Comparison of ENCODE assay signal across 25 cellular contexts in genomic region chr6:124080483-124080882, GRCh38.
A peak's percentile ranks its signal among the peaks of the same experiment; 100 is the strongest.
DNase-seq lines count a peak whose midpoint lies in the region; ATAC-seq and TF ChIP-seq lines count a peak whose summit lies in the region.
"Had no signal": no experiment of that assay in that cellular context is flagged by ENCODE, and none has a peak within 500 bp of the region (broad histone marks: within the 10 kb centered on the region; RNA-seq: fewer than 3 reads in every experiment).

No MANE protein-coding gene starts in this region.

- H3K9ac ChIP-seq in BLaER1, result no peak overlapping the region

- H3K27me3 ChIP-seq in BLaER1, result no peaks in the 10 kb centered on the region

- H3K4me2 ChIP-seq in BLaER1, result peak overlapping the region; percentile 82
- H3K4me2 ChIP-seq: A549 had no signal

- H3K27me3 Mint-ChIP-seq in endothelial cell (ENCODE audit: unreplicated experiment) (no peaks in the 10 kb centered on the region), nephron (ENCODE audit: low read depth) (no peaks in the 10 kb centered on the region)
- H3K27me3 Mint-ChIP-seq: B cell; CD4-positive, alpha-beta memory T cell; CD4-positive, CD25-positive, alpha-beta regulatory T cell; CD8-positive, alpha-beta memory T cell had no signal

- DNase-seq in endothelial cell (ENCODE audit: low spot score) (no peak), NCI-H1694 (lab: John Stamatoyannopoulos, UW) (no peak), CD1c-positive myeloid dendritic cell (ENCODE audit: extremely low spot score) (no peak)
- DNase-seq: AML-193; CD4-positive, alpha-beta memory T cell; CD4-positive, CD25-positive, alpha-beta regulatory T cell; CD8-positive, alpha-beta memory T cell; COR-L47; DMS 273 treated with DMSO at 0.1 percent for 48 hours; DMS153; DMS53; DMS79; DND-41; EL; GDM1 had no signal

- CTCF ChIA-PET in HEK293 (lab: Yijun Ruan, JAX), result interaction anchor here (0.8 kb wide), 1 partner anchor 14 kb away, joined by 4 read pairs; no protein-coding TSS in a partner anchor

- H3K4me3 Mint-ChIP-seq in endothelial cell (ENCODE audit: unreplicated experiment) (peak overlapping the region; percentile 76), nephron (peak overlapping the region; percentile 0 to 22 (median 4))
- H3K4me3 Mint-ChIP-seq: B cell; CD4-positive, alpha-beta memory T cell; CD4-positive, CD25-positive, alpha-beta regulatory T cell; CD8-positive, alpha-beta memory T cell had no signal

- H3K36me3 Mint-ChIP-seq in endothelial cell (ENCODE audit: low read depth, unreplicated experiment) (no peaks in the 10 kb centered on the region), nephron (ENCODE audit: low read depth) (no peaks in the 10 kb centered on the region)
- H3K36me3 Mint-ChIP-seq: CD4-positive, alpha-beta memory T cell; CD4-positive, CD25-positive, alpha-beta regulatory T cell; CD8-positive, alpha-beta memory T cell had no signal

- H3K9me3 ChIP-seq in BLaER1, result no peaks in the 10 kb centered on the region
- no peaks in the 10 kb centered on the region for H3K9me3 ChIP-seq in HEK293 (ENCODE audit: control insufficient read depth, insufficient read depth, low read depth, low read length)
- H3K9me3 ChIP-seq: A549 had no signal

- H3K4me1 Mint-ChIP-seq in endothelial cell (ENCODE audit: unreplicated experiment) (peaks cover 22% of the 10 kb centered on the region), nephron (peaks cover 47% of the 10 kb centered on the region)
- H3K4me1 Mint-ChIP-seq: B cell; CD4-positive, alpha-beta memory T cell; CD4-positive, CD25-positive, alpha-beta regulatory T cell; CD8-positive, alpha-beta memory T cell had no signal

- H3K9me3 Mint-ChIP-seq in endothelial cell (ENCODE audit: unreplicated experiment) (no peaks in the 10 kb centered on the region), nephron (no peaks in the 10 kb centered on the region)

- H3K4me1 ChIP-seq in BLaER1, result peaks cover 55% of the 10 kb centered on the region
- H3K4me1 ChIP-seq in HEK293 (ENCODE audit: control insufficient read depth, insufficient read depth, low read length), result peaks cover 18% of the 10 kb centered on the region
- H3K4me1 ChIP-seq: A549 had no signal

- H3K27ac Mint-ChIP-seq in endothelial cell (ENCODE audit: unreplicated experiment) (peak overlapping the region; percentile 77), nephron (peak overlapping the region; percentile 29 to 72 (median 30))
- H3K27ac Mint-ChIP-seq: B cell; CD4-positive, alpha-beta memory T cell; CD4-positive, CD25-positive, alpha-beta regulatory T cell; CD8-positive, alpha-beta memory T cell had no signal

- no peak overlapping the region for H3K4me3 ChIP-seq in BLaER1
- H3K4me3 ChIP-seq in HEK293 (ENCODE audit: low read depth, low read length), result no peak overlapping the region
- H3K4me3 ChIP-seq: A549, GM12878 had no signal

- TF ChIP-seq CTCF in HEK293 (tag by site-specific recombination; IDR thresholded peaks at IDR 0.05) (no peak), endothelial cell (IDR thresholded peaks at IDR 0.05; ENCODE audit: unreplicated experiment) (no peak), nephron (IDR thresholded peaks at IDR 0.05; ENCODE audit: unreplicated experiment in 3 of 3) (no peak)

- no peaks in the 10 kb centered on the region for H3K36me3 ChIP-seq in BLaER1
- no peaks in the 10 kb centered on the region for H3K36me3 ChIP-seq in HEK293 (ENCODE audit: control insufficient read depth in 2 of 2, insufficient read depth in 1 of 2, low read length in 2 of 2)

- ATAC-seq in HG03175 (IDR thresholded peaks at IDR 0.05; ENCODE audit: unreplicated experiment) (no peak), GM19023 (IDR thresholded peaks at IDR 0.05; ENCODE audit: unreplicated experiment) (no peak)
- ATAC-seq: A549, GM12878 had no signal

- H4K20me1 ChIP-seq in BLaER1, result no peaks in the 10 kb centered on the region

- POLR2A ChIA-PET in HEK293 (lab: Yijun Ruan, JAX), result no interaction called here

- H3K27ac ChIP-seq in BLaER1 (no peak overlapping the region), HEK293 (ENCODE audit: extremely low read depth, low read depth, low read length) (no peak overlapping the region)
- H3K27ac ChIP-seq: 22Rv1, A549, C4-2B had no signal

TF ChIP-seq in HEK293, 187 proteins besides CTCF, POLR2A, EP300 and RAD21 (continues in another document):
- no peak for TF ChIP-seq ZBTB44 (tag by site-specific recombination; IDR thresholded peaks at IDR 0.05)
- no peak for TF ChIP-seq BCL11A (tag by site-specific recombination; IDR thresholded peaks at IDR 0.05; ENCODE audit: low read depth)
- no peak for TF ChIP-seq ZFP3 (tag by site-specific recombination; IDR thresholded peaks at IDR 0.05; ENCODE audit: low read depth)
- TF ChIP-seq OSR2 (tag by site-specific recombination; IDR thresholded peaks at IDR 0.05), result 0 out of 2 replicates have a peak, but pooled peaks have one; percentile 13
- TF ChIP-seq ZNF221 (tag by site-specific recombination; IDR thresholded peaks at IDR 0.05; ENCODE audit: borderline replicate concordance), result no peak
- no peak for TF ChIP-seq ZNF223 (tag by site-specific recombination; IDR thresholded peaks at IDR 0.05)
- TF ChIP-seq ZNF10 (tag by site-specific recombination; IDR thresholded peaks at IDR 0.05), result no peak
- no peak for TF ChIP-seq ZNF239 (tag by site-specific recombination; IDR thresholded peaks at IDR 0.05)
- TF ChIP-seq ZNF692 (tag by site-specific recombination; IDR thresholded peaks at IDR 0.05), result no peak
- peak; percentile 53 for TF ChIP-seq PRDM6 (tag by site-specific recombination; IDR thresholded peaks at IDR 0.05)
- TF ChIP-seq HIC1 (tag by site-specific recombination; IDR thresholded peaks at IDR 0.05), result no peak
- TF ChIP-seq ZNF571 (tag by site-specific recombination; IDR thresholded peaks at IDR 0.05), result no peak
- TF ChIP-seq ZNF513 (tag by site-specific recombination; IDR thresholded peaks at IDR 0.05), result no peak
